Comparison of ENCODE assay signal across 16 cellular contexts in genomic region chr1:87595384-87595781, GRCh38.
"Had no signal": no experiment of that assay in that cellular context is flagged by ENCODE, and none has a peak within 500 bp of the region (broad histone marks: within the 10 kb centered on the region; RNA-seq: fewer than 3 reads in every experiment).

No MANE protein-coding gene starts in this region.

- DNase-seq: activated CD4-positive, CD25-positive, alpha-beta regulatory T cell treated with anti-CD3 and anti-CD28 coated beads, Interleukin-2, amount 50 U/mL, for 72 hours; activated naive CD4-positive, alpha-beta T cell treated with anti-CD3 and anti-CD28 coated beads for 36 hours; activated naive CD8-positive, alpha-beta T cell treated with anti-CD3 and anti-CD28 coated beads, Interleukin-2, amount 50 U/mL, for 24 hours; dorsolateral prefrontal cortex; erythroblast; hypothalamus; kidney; stimulated activated CD4-positive, alpha-beta T cell treated with anti-CD3 and anti-CD28 coated beads, Interleukin-2, amount 100 ng/mL, for 48 hours; T-helper 1 cell; T1000 had no signal

- H2AFZ ChIP-seq: neural progenitor cell, parathyroid adenoma had no signal

- H3K79me2 ChIP-seq: parathyroid adenoma had no signal

- H3K4me2 ChIP-seq: neural progenitor cell had no signal

- H3K4me1 Mint-ChIP-seq: activated naive CD8-positive, alpha-beta T cell treated with anti-CD3 and anti-CD28 coated beads, Interleukin-2, amount 50 U/mL, for 24 hours; activated T-helper 17 cell treated with anti-CD3 and anti-CD28 coated beads, Interleukin-2, amount 50 U/mL, for 72 hours had no signal

- H3K9me3 ChIP-seq: tibial nerve had no signal

- H3K27ac ChIP-seq: dorsolateral prefrontal cortex, neural progenitor cell, parathyroid adenoma had no signal

- H3K36me3 Mint-ChIP-seq: neural progenitor cell; stimulated activated memory B cell treated with anti-CD40 and anti-IgM and Interleukin-4, amounts not matched to agents 10 μg/mL and 1 μg/mL and 100 μg/mL, for 72 hours had no signal

- H3K27ac Mint-ChIP-seq: activated naive CD4-positive, alpha-beta T cell treated with anti-CD3 and anti-CD28 coated beads for 36 hours; activated naive CD8-positive, alpha-beta T cell treated with anti-CD3 and anti-CD28 coated beads, Interleukin-2, amount 50 U/mL, for 24 hours; activated T-helper 17 cell treated with anti-CD3 and anti-CD28 coated beads, Interleukin-2, amount 50 U/mL, for 72 hours; neural progenitor cell; stimulated activated memory B cell treated with anti-CD40 and anti-IgM and Interleukin-4, amounts not matched to agents 10 μg/mL and 1 μg/mL and 100 μg/mL, for 72 hours had no signal

- H3K4me1 ChIP-seq: parathyroid adenoma had no signal

- H3K36me3 ChIP-seq: neural progenitor cell, tibial nerve had no signal

- H3K9ac ChIP-seq: neural progenitor cell, parathyroid adenoma had no signal

- ATAC-seq: activated naive CD8-positive, alpha-beta T cell treated with anti-CD3 and anti-CD28 coated beads, Interleukin-2, amount 50 U/mL, for 24 hours; activated T-helper 17 cell treated with anti-CD3 and anti-CD28 coated beads, Interleukin-2, amount 50 U/mL, for 72 hours; SK-N-SH treated with all-trans-retinoic acid at 6 μM for 48 hours; stimulated activated memory B cell treated with anti-CD40 and anti-IgM and Interleukin-4, amounts not matched to agents 10 μg/mL and 1 μg/mL and 100 μg/mL, for 72 hours had no signal

- H3K4me3 Mint-ChIP-seq: activated naive CD4-positive, alpha-beta T cell treated with anti-CD3 and anti-CD28 coated beads for 36 hours; activated naive CD8-positive, alpha-beta T cell treated with anti-CD3 and anti-CD28 coated beads, Interleukin-2, amount 50 U/mL, for 24 hours; activated T-helper 17 cell treated with anti-CD3 and anti-CD28 coated beads, Interleukin-2, amount 50 U/mL, for 72 hours; neural progenitor cell; stimulated activated memory B cell treated with anti-CD40 and anti-IgM and Interleukin-4, amounts not matched to agents 10 μg/mL and 1 μg/mL and 100 μg/mL, for 72 hours had no signal

- H3K9me3 Mint-ChIP-seq: activated naive CD4-positive, alpha-beta T cell treated with anti-CD3 and anti-CD28 coated beads for 36 hours; activated naive CD8-positive, alpha-beta T cell treated with anti-CD3 and anti-CD28 coated beads, Interleukin-2, amount 50 U/mL, for 24 hours; neural progenitor cell; stimulated activated memory B cell treated with anti-CD40 and anti-IgM and Interleukin-4, amounts not matched to agents 10 μg/mL and 1 μg/mL and 100 μg/mL, for 72 hours had no signal

- H3K4me3 ChIP-seq: dorsolateral prefrontal cortex, neural progenitor cell, tibial nerve had no signal

- H3K27me3 Mint-ChIP-seq: activated naive CD8-positive, alpha-beta T cell treated with anti-CD3 and anti-CD28 coated beads, Interleukin-2, amount 50 U/mL, for 24 hours; stimulated activated memory B cell treated with anti-CD40 and anti-IgM and Interleukin-4, amounts not matched to agents 10 μg/mL and 1 μg/mL and 100 μg/mL, for 72 hours had no signal

- H3K27me3 ChIP-seq: dorsolateral prefrontal cortex, neural progenitor cell, tibial nerve had no signal
